36 cellular contexts compared by ENCODE assay signal in genomic region chr3:62531981-62532380, GRCh38.
"Had no signal": no experiment of that assay in that cellular context is flagged by ENCODE, and none has a peak within 500 bp of the region (broad histone marks: within the 10 kb centered on the region; RNA-seq: fewer than 3 reads in every experiment).

No MANE protein-coding gene starts in this region.

- H3K9me3 ChIP-seq: body of pancreas had no signal

- H3K36me3 Mint-ChIP-seq: activated CD4-positive, alpha-beta memory T cell treated with anti-CD3 and anti-CD28 coated beads for 36 hours; activated naive CD4-positive, alpha-beta T cell treated with anti-CD3 and anti-CD28 coated beads, Interleukin-2, amount 50 U/mL, for 72 hours; activated naive CD8-positive, alpha-beta T cell treated with anti-CD3 and anti-CD28 coated beads, Interleukin-2, amount 10 ng/mL, durations not matched to agents 7 days and 5 days had no signal

- H3K27me3 ChIP-seq: body of pancreas, brain microvascular endothelial cell, cardiac muscle cell had no signal

- ATAC-seq: activated CD8-positive, alpha-beta T cell treated with anti-CD3 and anti-CD28 coated beads for 36 hours; activated naive CD4-positive, alpha-beta T cell treated with anti-CD3 and anti-CD28 coated beads, Interleukin-2, amount 50 U/mL, for 72 hours; activated naive CD8-positive, alpha-beta T cell treated with anti-CD3 and anti-CD28 coated beads, Interleukin-2, amount 50 U/mL, for 24 hours; activated T-cell treated with anti-CD3 and anti-CD28 coated beads, Interleukin-2, amount 50 U/mL, for 4 hours; activated T-cell treated with anti-CD3 and anti-CD28 coated beads, Interleukin-2, amount 50 U/mL, for 72 hours; activated T-helper 17 cell treated with anti-CD3 and anti-CD28 coated beads, Interleukin-2, amount 50 U/mL, for 72 hours; body of pancreas had no signal

- H3K4me1 ChIP-seq: body of pancreas had no signal

- H3K4me3 ChIP-seq: body of pancreas, cardiac muscle cell had no signal

- H3K4me3 Mint-ChIP-seq: activated B cell treated with CpG ODN at 0.5 μM for 24 hours; activated CD4-positive, alpha-beta memory T cell treated with anti-CD3 and anti-CD28 coated beads for 36 hours; activated CD4-positive, alpha-beta T cell treated with anti-CD3 and anti-CD28 coated beads, Interleukin-2, amount 10 ng/mL, durations not matched to agents 24 days and 14 days; activated CD8-positive, alpha-beta T cell treated with anti-CD3 and anti-CD28 coated beads for 36 hours; activated naive CD4-positive, alpha-beta T cell treated with anti-CD3 and anti-CD28 coated beads for 36 hours; activated naive CD8-positive, alpha-beta T cell treated with anti-CD3 and anti-CD28 coated beads, Interleukin-2, amount 10 ng/mL, durations not matched to agents 7 days and 5 days; activated naive CD8-positive, alpha-beta T cell treated with anti-CD3 and anti-CD28 coated beads, Interleukin-2, amount 50 U/mL, for 24 hours; activated T-cell treated with anti-CD3 and anti-CD28 coated beads, Interleukin-2, amount 50 U/mL, for 4 hours; activated T-cell treated with anti-CD3 and anti-CD28 coated beads, Interleukin-2, amount 50 U/mL, for 72 hours; activated T-helper 1 cell treated with anti-CD3 and anti-CD28 coated beads, Interleukin-12 subunit alpha, Interleukin-12 subunit beta, Interleukin-2, Interleukin-4 antibody, amounts not matched to agents 30 ng/mL and 10 ng/mL and 1 ng/mL, durations not matched to agents 14 hours and 24 hours and 36 hours; activated T-helper 17 cell treated with anti-CD3 and anti-CD28 coated beads, Interleukin-2, amount 50 U/mL, for 72 hours; central memory CD8-positive, alpha-beta T cell; T-helper 1 cell treated with Interleukin-12 subunit alpha and Interleukin-12 subunit beta and Interleukin-4 antibody, amounts not matched to agents 30 μg/mL and 1 μg/mL, for 36 hours; T-helper 2 cell treated with Interferon-gamma antibody and Interleukin-4, amounts not matched to agents 5 μg/mL and 100 μg/mL, for 36 hours had no signal

- H3K36me3 ChIP-seq: brain microvascular endothelial cell, cardiac muscle cell had no signal

- H3K27ac Mint-ChIP-seq: activated B cell treated with CpG ODN at 0.5 μM for 24 hours; activated CD4-positive, alpha-beta memory T cell treated with anti-CD3 and anti-CD28 coated beads for 36 hours; activated CD4-positive, alpha-beta T cell treated with anti-CD3 and anti-CD28 coated beads, Interleukin-2, amount 10 ng/mL, durations not matched to agents 24 days and 14 days; activated CD8-positive, alpha-beta T cell treated with anti-CD3 and anti-CD28 coated beads for 36 hours; activated naive CD4-positive, alpha-beta T cell treated with anti-CD3 and anti-CD28 coated beads for 36 hours; activated naive CD4-positive, alpha-beta T cell treated with anti-CD3 and anti-CD28 coated beads, Interleukin-2, amount 50 U/mL, for 72 hours; activated naive CD8-positive, alpha-beta T cell treated with anti-CD3 and anti-CD28 coated beads, Interleukin-2, amount 10 ng/mL, durations not matched to agents 7 days and 5 days; activated naive CD8-positive, alpha-beta T cell treated with anti-CD3 and anti-CD28 coated beads, Interleukin-2, amount 50 U/mL, for 24 hours; activated T-cell treated with anti-CD3 and anti-CD28 coated beads, Interleukin-2, amount 50 U/mL, for 72 hours; activated T-helper 1 cell treated with anti-CD3 and anti-CD28 coated beads, Interleukin-12 subunit alpha, Interleukin-12 subunit beta, Interleukin-2, Interleukin-4 antibody, amounts not matched to agents 30 ng/mL and 10 ng/mL and 1 ng/mL, durations not matched to agents 14 hours and 24 hours and 36 hours; activated T-helper 17 cell treated with anti-CD3 and anti-CD28 coated beads, Interleukin-2, amount 50 U/mL, for 72 hours; T-helper 1 cell treated with Interleukin-12 subunit alpha and Interleukin-12 subunit beta and Interleukin-4 antibody, amounts not matched to agents 30 μg/mL and 1 μg/mL, for 36 hours; T-helper 2 cell treated with Interferon-gamma antibody and Interleukin-4, amounts not matched to agents 5 μg/mL and 100 μg/mL, for 36 hours had no signal

- DNase-seq: activated B cell treated with CpG ODN at 0.5 μM for 24 hours; activated CD4-positive, alpha-beta memory T cell treated with anti-CD3 and anti-CD28 coated beads for 36 hours; activated CD4-positive, alpha-beta T cell treated with anti-CD3 and anti-CD28 coated beads for 4 hours; activated CD4-positive, alpha-beta T cell treated with anti-CD3 and anti-CD28 coated beads, Interleukin-2, amount 10 ng/mL, durations not matched to agents 24 days and 14 days; activated CD4-positive, alpha-beta T cell treated with anti-CD3 and anti-CD28 coated beads, Interleukin-2, amount 50 U/mL, for 1 hour; activated CD4-positive, alpha-beta T cell treated with anti-CD3 and anti-CD28 coated beads, Interleukin-2, amount 50 U/mL, for 4 hours; activated CD4-positive, CD25-positive, alpha-beta regulatory T cell treated with anti-CD3 and anti-CD28 coated beads, Interleukin-2, amount 50 U/mL, for 72 hours; activated CD8-positive, alpha-beta memory T cell treated with anti-CD3 and anti-CD28 coated beads, Interleukin-2, amount 50 U/mL, for 4 hours; activated CD8-positive, alpha-beta T cell treated with anti-CD3 and anti-CD28 coated beads for 36 hours; activated effector memory CD4-positive, alpha-beta T cell treated with anti-CD3 and anti-CD28 coated beads, Interleukin-2, amount 50 U/mL, for 16 hours; activated gamma-delta T cell treated with Interleukin-2 at 50 U/mL for 16 hours; activated naive CD4-positive, alpha-beta T cell; activated naive CD4-positive, alpha-beta T cell treated with anti-CD3 and anti-CD28 coated beads for 36 hours; activated naive CD4-positive, alpha-beta T cell treated with anti-CD3 and anti-CD28 coated beads, Interleukin-2, amount 50 U/mL, for 16 hours; activated naive CD8-positive, alpha-beta T cell treated with anti-CD3 and anti-CD28 coated beads, Interleukin-2, amount 10 ng/mL, durations not matched to agents 7 days and 5 days; activated naive CD8-positive, alpha-beta T cell treated with anti-CD3 and anti-CD28 coated beads, Interleukin-2, amount 50 U/mL, for 24 hours; activated T-cell treated with anti-CD3 and anti-CD28 coated beads for 4 hours; activated T-cell treated with anti-CD3 and anti-CD28 coated beads, Interleukin-2, amount 50 U/mL, for 1 hour; activated T-cell treated with anti-CD3 and anti-CD28 coated beads, Interleukin-2, amount 50 U/mL, for 4 hours; activated T-cell treated with anti-CD3 and anti-CD28 coated beads, Interleukin-2, amount 50 U/mL, for 72 hours; amygdala; aorta; body of pancreas; brain microvascular endothelial cell; cerebellar nuclear complex; T-helper 1 cell; T-helper 2 cell; T-helper 9 cell had no signal

- H3K27me3 Mint-ChIP-seq: activated B cell treated with CpG ODN at 0.5 μM for 24 hours; activated CD4-positive, alpha-beta memory T cell treated with anti-CD3 and anti-CD28 coated beads for 36 hours; activated CD4-positive, alpha-beta T cell treated with anti-CD3 and anti-CD28 coated beads, Interleukin-2, amount 10 ng/mL, durations not matched to agents 24 days and 14 days; activated naive CD8-positive, alpha-beta T cell treated with anti-CD3 and anti-CD28 coated beads, Interleukin-2, amount 50 U/mL, for 24 hours; activated T-helper 17 cell treated with anti-CD3 and anti-CD28 coated beads, Interleukin-2, amount 50 U/mL, for 72 hours; central memory CD8-positive, alpha-beta T cell had no signal

- H3K9me3 Mint-ChIP-seq: activated B cell treated with CpG ODN at 0.5 μM for 24 hours; activated CD4-positive, alpha-beta memory T cell treated with anti-CD3 and anti-CD28 coated beads for 36 hours; activated CD4-positive, alpha-beta T cell treated with anti-CD3 and anti-CD28 coated beads, Interleukin-2, amount 10 ng/mL, durations not matched to agents 24 days and 14 days; activated CD8-positive, alpha-beta T cell treated with anti-CD3 and anti-CD28 coated beads for 36 hours; activated naive CD4-positive, alpha-beta T cell treated with anti-CD3 and anti-CD28 coated beads for 36 hours; activated naive CD4-positive, alpha-beta T cell treated with anti-CD3 and anti-CD28 coated beads, Interleukin-2, amount 50 U/mL, for 72 hours; activated naive CD8-positive, alpha-beta T cell treated with anti-CD3 and anti-CD28 coated beads, Interleukin-2, amount 10 ng/mL, durations not matched to agents 7 days and 5 days; activated naive CD8-positive, alpha-beta T cell treated with anti-CD3 and anti-CD28 coated beads, Interleukin-2, amount 50 U/mL, for 24 hours; activated T-cell treated with anti-CD3 and anti-CD28 coated beads, Interleukin-2, amount 50 U/mL, for 72 hours; activated T-helper 1 cell treated with anti-CD3 and anti-CD28 coated beads, Interleukin-12 subunit alpha, Interleukin-12 subunit beta, Interleukin-2, Interleukin-4 antibody, amounts not matched to agents 30 ng/mL and 10 ng/mL and 1 ng/mL, durations not matched to agents 14 hours and 24 hours and 36 hours; activated T-helper 17 cell treated with anti-CD3 and anti-CD28 coated beads, Interleukin-2, amount 50 U/mL, for 72 hours; central memory CD8-positive, alpha-beta T cell; T-helper 1 cell treated with Interleukin-12 subunit alpha and Interleukin-12 subunit beta and Interleukin-4 antibody, amounts not matched to agents 30 μg/mL and 1 μg/mL, for 36 hours; T-helper 2 cell treated with Interferon-gamma antibody and Interleukin-4, amounts not matched to agents 5 μg/mL and 100 μg/mL, for 36 hours had no signal

- H3K27ac ChIP-seq: body of pancreas, brain microvascular endothelial cell, cardiac muscle cell, VCaP had no signal

- H3K4me1 Mint-ChIP-seq: activated B cell treated with CpG ODN at 0.5 μM for 24 hours; activated CD4-positive, alpha-beta T cell treated with anti-CD3 and anti-CD28 coated beads, Interleukin-2, amount 10 ng/mL, durations not matched to agents 24 days and 14 days; activated naive CD8-positive, alpha-beta T cell treated with anti-CD3 and anti-CD28 coated beads, Interleukin-2, amount 10 ng/mL, durations not matched to agents 7 days and 5 days; activated naive CD8-positive, alpha-beta T cell treated with anti-CD3 and anti-CD28 coated beads, Interleukin-2, amount 50 U/mL, for 24 hours; activated T-helper 17 cell treated with anti-CD3 and anti-CD28 coated beads, Interleukin-2, amount 50 U/mL, for 72 hours; central memory CD8-positive, alpha-beta T cell had no signal
